Comparison of ENCODE assay signal across 1 cellular context in genomic region chr2:43027103-43027482, GRCh38.
TF ChIP-seq lines count a peak whose summit lies in the region.

No MANE protein-coding gene starts in this region.

TF ChIP-seq in HepG2, 621 proteins besides CTCF, POLR2A, EP300 and RAD21 (continued from another document):
- TF ChIP-seq ZNF513 (CRISPR knock-in tag; conservative IDR thresholded peaks at IDR 0.05), result no peak
- TF ChIP-seq ZNF296 (CRISPR knock-in tag; conservative IDR thresholded peaks at IDR 0.05), result no peak
- no peak for TF ChIP-seq TAF1 (CRISPR knock-in tag; IDR thresholded peaks at IDR 0.05)
- 0 out of 2 replicates have a peak, but pooled peaks have one; percentile 33 for TF ChIP-seq HNRNPL (IDR thresholded peaks at IDR 0.05; ENCODE audit: low read depth, low read length)
TF ChIP-seq in HepG2: peak in this region for 2.
